In genomic region chr10:71920540-71921318, GRCh38 we compare ENCODE assay signal across 13 cellular contexts. TPM values are rescaled to one million over a fixed set of nuclear protein-coding genes. Genes with fewer than 3 reads are reported as not detected.
DNase-seq lines count a peak whose midpoint lies in the region; ATAC-seq and TF ChIP-seq lines count a peak whose summit lies in the region.
"Had no signal": no experiment of that assay in that cellular context is flagged by ENCODE, and none has a peak within 500 bp of the region (broad histone marks: within the 10 kb centered on the region; RNA-seq: fewer than 3 reads in every experiment).

No MANE protein-coding gene starts in this region.

- H3K27ac Mint-ChIP-seq in nephron progenitor cell = no peak overlapping the region
- H3K27ac Mint-ChIP-seq: progenitor cell of endocrine pancreas had no signal

- no peak for TF ChIP-seq POLR2A in vagina (IDR thresholded peaks at IDR 0.05)

- H3K27me3 ChIP-seq in SK-N-SH (ENCODE audit: insufficient read depth) = no peaks in the 10 kb centered on the region; the same call in 1 of the 2 replicates
- no peaks in the 10 kb centered on the region for H3K27me3 ChIP-seq in hepatocyte
- no peaks in the 10 kb centered on the region for H3K27me3 ChIP-seq in vagina
- H3K27me3 ChIP-seq in upper lobe of right lung = no peaks in the 10 kb centered on the region
- H3K27me3 ChIP-seq: stomach had no signal

- peaks cover 32% of the 10 kb centered on the region for H3K9me3 Mint-ChIP-seq in nephron progenitor cell

- TF ChIP-seq EP300 in SK-N-SH (IDR thresholded peaks at IDR 0.05; ENCODE audit: borderline replicate concordance in 1 of 2, low read depth in 1 of 2, low read length in 1 of 2) = no peak

- H3K9me3 ChIP-seq in SK-N-SH (no peaks in the 10 kb centered on the region), hepatocyte (ENCODE audit: low read depth) (no peaks in the 10 kb centered on the region), vagina (no peaks in the 10 kb centered on the region), upper lobe of right lung (no peaks in the 10 kb centered on the region)

- H4K20me1 ChIP-seq in SK-N-SH (ENCODE audit: insufficient read depth) (no peaks in the 10 kb centered on the region), hepatocyte (ENCODE audit: insufficient read depth, poor library complexity, severe bottlenecking) (no peaks in the 10 kb centered on the region)

- H3K4me1 ChIP-seq in SK-N-SH (ENCODE audit: control insufficient read depth in 1 of 2, insufficient read depth in 2 of 2, low read depth in 1 of 2, low read length in 1 of 2) (peaks cover 5 to 17% of the 10 kb centered on the region in 2 experiments; a peak in 3 of 4 replicates), hepatocyte (ENCODE audit: insufficient read depth) (peaks cover 7% of the 10 kb centered on the region), vagina (peaks cover 40% of the 10 kb centered on the region), upper lobe of right lung (peaks cover 3% of the 10 kb centered on the region)

- 0 out of 2 replicates have a peak overlapping the region, but pooled peaks have one; percentile 33 for H3K4me2 ChIP-seq in SK-N-SH
- H3K4me2 ChIP-seq in hepatocyte = peak overlapping the region; percentile 16

- H3K27me3 Mint-ChIP-seq in nephron progenitor cell (ENCODE audit: low read depth, poor library complexity) = peaks cover 19% of the 10 kb centered on the region

- TF ChIP-seq RAD21 in SK-N-SH (IDR thresholded peaks at IDR 0.05; ENCODE audit: low read length) = no peak

- peak overlapping the region in 1 of 2 experiments; percentile 50; a peak in 2 of 4 replicates for H3K27ac ChIP-seq in SK-N-SH (ENCODE audit: low read depth in 2 of 2, low read length in 1 of 2)
- peak overlapping the region; percentile 61 for H3K27ac ChIP-seq in hepatocyte
- peak overlapping the region; percentile 66 for H3K27ac ChIP-seq in vagina
- H3K27ac ChIP-seq in upper lobe of right lung = no peak overlapping the region
- H3K27ac ChIP-seq: 22Rv1 had no signal

- no peak for ATAC-seq in SK-N-SH treated with all-trans-retinoic acid at 6 μM for 48 hours
- ATAC-seq in upper lobe of right lung = no peak
- no peak for ATAC-seq in HG03135 (IDR thresholded peaks at IDR 0.05; ENCODE audit: unreplicated experiment)

- no peak for TF ChIP-seq CTCF in SK-N-SH (IDR thresholded peaks at IDR 0.05)
- no peak for TF ChIP-seq CTCF in hepatocyte (IDR thresholded peaks at IDR 0.05; ENCODE audit: poor library complexity)
- no peak for TF ChIP-seq CTCF in vagina (IDR thresholded peaks at IDR 0.05)
- TF ChIP-seq CTCF in nephron progenitor cell (IDR thresholded peaks at IDR 0.05) = no peak
- no peak for TF ChIP-seq CTCF in upper lobe of right lung (IDR thresholded peaks at IDR 0.05)

- H3F3A ChIP-seq in SK-N-SH (replicated peaks; ENCODE audit: insufficient read depth) = no peaks in the 10 kb centered on the region

- H3K4me3 ChIP-seq in SK-N-SH (ENCODE audit: low read depth in 2 of 2, low read length in 1 of 2) (no peak overlapping the region), hepatocyte (no peak overlapping the region), vagina (peak overlapping the region in 1 of 2 donors; percentile 5), upper lobe of right lung (no peak overlapping the region)
- H3K4me3 ChIP-seq: stomach had no signal

- H3K36me3 Mint-ChIP-seq in nephron progenitor cell (ENCODE audit: low read depth) = no peaks in the 10 kb centered on the region

- H3K9me2 ChIP-seq in SK-N-SH = no peaks in the 10 kb centered on the region
- H3K9me2 ChIP-seq in hepatocyte (replicated peaks; ENCODE audit: insufficient read depth) = no peaks in the 10 kb centered on the region

- POLR2A ChIA-PET in SK-N-SH (lab: Yijun Ruan, JAX) = interaction anchor here (1.0 kb wide), 1 partner anchor 40 kb away, joined by 4 read pairs; no protein-coding TSS in a partner anchor

- 62% methylated on average over 9 of the region's 9 CpGs for WGBS in SK-N-SH (ENCODE audit: low lambda C conversion rate)
- 66% methylated on average over 9 of the region's 9 CpGs for WGBS in hepatocyte (ENCODE audit: low lambda C conversion rate, missing lambda C conversion rate)

- DNase-seq in SK-N-SH (no peak), amniotic epithelial cell (ENCODE audit: low read depth) (peak; percentile 76), hepatocyte (ENCODE audit: low spot score) (no peak), vagina (ENCODE audit: extremely low spot score in 2 of 2) (no peak), nephron progenitor cell (no peak), upper lobe of right lung (no peak)
- DNase-seq: MM.1S; stimulated activated CD4-positive, alpha-beta T cell treated with anti-CD3 and anti-CD28 coated beads, Interleukin-4, amount 100 ng/mL, for 24 hours; stomach had no signal

- H3K79me2 ChIP-seq in SK-N-SH (ENCODE audit: insufficient read depth) = no peaks in the 10 kb centered on the region
- no peaks in the 10 kb centered on the region for H3K79me2 ChIP-seq in hepatocyte

- peaks cover 21% of the 10 kb centered on the region for H3K4me1 Mint-ChIP-seq in nephron progenitor cell

- H3K9ac ChIP-seq in SK-N-SH = no peak overlapping the region

- intact Hi-C loops in vagina (cut with DNase I) = no loop called here
- intact Hi-C loops in upper lobe of right lung (cut with DNase I) = no loop called here

- H3K36me3 ChIP-seq in SK-N-SH (replicated peaks in 1 of 2; ENCODE audit: control insufficient read depth in 1 of 2, insufficient read depth in 2 of 2, low read length in 1 of 2) = no peaks in the 10 kb centered on the region
- H3K36me3 ChIP-seq in hepatocyte (replicated peaks; ENCODE audit: insufficient read depth, low read depth) = no peaks in the 10 kb centered on the region
- H3K36me3 ChIP-seq in vagina = no peaks in the 10 kb centered on the region
- H3K36me3 ChIP-seq in upper lobe of right lung = no peaks in the 10 kb centered on the region
- H3K36me3 ChIP-seq: stomach had no signal

- no peak overlapping the region for H3K4me3 Mint-ChIP-seq in nephron progenitor cell

- CTCF ChIA-PET in SK-N-SH (lab: Yijun Ruan, JAX) = interaction anchor here (0.8 to 3.5 kb wide), 11 partner anchors 18 to 302 kb away, joined by 3 to 31 read pairs (median 4); no protein-coding TSS in a partner anchor

- H2AFZ ChIP-seq in SK-N-SH (ENCODE audit: low read depth) = peak overlapping the region; percentile 11; the same call in 1 of the 2 replicates
- no peak overlapping the region for H2AFZ ChIP-seq in hepatocyte

TF ChIP-seq in SK-N-SH, 30 proteins besides CTCF, POLR2A, EP300 and RAD21:
- TF ChIP-seq TCF12 (IDR thresholded peaks at IDR 0.05) = no peak

TF ChIP-seq in SK-N-SH treated with all-trans-retinoic acid at 6 μM for 48 hours, 23 proteins besides CTCF, POLR2A, EP300 and RAD21:
- TF ChIP-seq ZNF70 (CRISPR knock-in tag; IDR thresholded peaks at IDR 0.05) (no peak), SNAI2 (CRISPR knock-in tag; IDR thresholded peaks at IDR 0.05) (no peak), ZNF8 (CRISPR knock-in tag; IDR thresholded peaks at IDR 0.05) (no peak), PATZ1 (CRISPR knock-in tag; IDR thresholded peaks at IDR 0.05; ENCODE audit: borderline replicate concordance) (no peak)
- TF ChIP-seq, protein P1, sequence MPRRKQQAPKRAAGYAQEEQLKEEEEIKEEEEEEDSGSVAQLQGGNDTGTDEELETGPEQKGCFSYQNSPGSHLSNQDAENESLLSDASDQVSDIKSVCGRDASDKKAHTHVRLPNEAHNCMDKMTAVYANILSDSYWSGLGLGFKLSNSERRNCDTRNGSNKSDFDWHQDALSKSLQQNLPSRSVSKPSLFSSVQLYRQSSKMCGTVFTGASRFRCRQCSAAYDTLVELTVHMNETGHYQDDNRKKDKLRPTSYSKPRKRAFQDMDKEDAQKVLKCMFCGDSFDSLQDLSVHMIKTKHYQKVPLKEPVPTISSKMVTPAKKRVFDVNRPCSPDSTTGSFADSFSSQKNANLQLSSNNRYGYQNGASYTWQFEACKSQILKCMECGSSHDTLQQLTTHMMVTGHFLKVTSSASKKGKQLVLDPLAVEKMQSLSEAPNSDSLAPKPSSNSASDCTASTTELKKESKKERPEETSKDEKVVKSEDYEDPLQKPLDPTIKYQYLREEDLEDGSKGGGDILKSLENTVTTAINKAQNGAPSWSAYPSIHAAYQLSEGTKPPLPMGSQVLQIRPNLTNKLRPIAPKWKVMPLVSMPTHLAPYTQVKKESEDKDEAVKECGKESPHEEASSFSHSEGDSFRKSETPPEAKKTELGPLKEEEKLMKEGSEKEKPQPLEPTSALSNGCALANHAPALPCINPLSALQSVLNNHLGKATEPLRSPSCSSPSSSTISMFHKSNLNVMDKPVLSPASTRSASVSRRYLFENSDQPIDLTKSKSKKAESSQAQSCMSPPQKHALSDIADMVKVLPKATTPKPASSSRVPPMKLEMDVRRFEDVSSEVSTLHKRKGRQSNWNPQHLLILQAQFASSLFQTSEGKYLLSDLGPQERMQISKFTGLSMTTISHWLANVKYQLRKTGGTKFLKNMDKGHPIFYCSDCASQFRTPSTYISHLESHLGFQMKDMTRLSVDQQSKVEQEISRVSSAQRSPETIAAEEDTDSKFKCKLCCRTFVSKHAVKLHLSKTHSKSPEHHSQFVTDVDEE (CRISPR knock-in tag; IDR thresholded peaks at IDR 0.05) = no peak

RNA-seq across cellular contexts. Expression of gene CHST3, which starts 43.5 kb away (rescaled TPM):
- polyA plus RNA-seq in SK-N-SH (2012; rRNA removed) = 6.0 and 6.1 TPM in 2 replicates
- 4.1 and 5.6 TPM in 2 replicates for polyA plus RNA-seq in SK-N-SH (2012; cell fraction: cytosol; rRNA removed)
- polyA plus RNA-seq in SK-N-SH (2012; cell fraction: nucleus; rRNA removed) = 5.7 and 6.8 TPM in 2 replicates
- total RNA-seq in hepatocyte = 13.0 and 14.1 TPM in 2 replicates
- 6.1 and 6.8 TPM in 2 replicates for polyA plus RNA-seq in hepatocyte
- total RNA-seq in vagina = 26.0 TPM
- total RNA-seq in upper lobe of right lung = 15.6 TPM
